In genomic region chr16:648071-648785, GRCh38 we compare ENCODE assay signal across 5 cellular contexts. TPM values are rescaled to one million over a fixed set of nuclear protein-coding genes. Genes with fewer than 3 reads are reported as not detected.
A peak's percentile ranks its signal among the peaks of the same experiment; 100 is the strongest.
DNase-seq lines count a peak whose midpoint lies in the region; ATAC-seq and TF ChIP-seq lines count a peak whose summit lies in the region.

No MANE protein-coding gene starts in this region.

- no peaks in the 10 kb centered on the region for H3K9me2 ChIP-seq in HCT116 (ENCODE audit: insufficient read depth)

- TF ChIP-seq POLR2A in HCT116 (IDR thresholded peaks at IDR 0.05; ENCODE audit: borderline replicate concordance, extremely low read depth, insufficient read depth, insufficient read length): no peak

- H3K9me3 ChIP-seq in HCT116 (ENCODE audit: control insufficient read depth in 1 of 2, insufficient read depth in 1 of 2, low read depth in 1 of 2, low read length in 2 of 2): no peaks in the 10 kb centered on the region
- H3K9me3 ChIP-seq in endocrine pancreas (ENCODE audit: control insufficient read depth, low read length): no peaks in the 10 kb centered on the region
- no peaks in the 10 kb centered on the region for H3K9me3 ChIP-seq in skeletal muscle satellite cell (replicated peaks; ENCODE audit: low read length)

- H3K4me2 ChIP-seq in HCT116 (ENCODE audit: low read length): peak overlapping the region; percentile 84
- peak overlapping the region; percentile 95 for H3K4me2 ChIP-seq in skeletal muscle satellite cell (ENCODE audit: low read length)

- CTCF ChIA-PET in HCT116 (lab: Charles Lee): interaction anchor here (0.7 to 2.3 kb wide), 3 partner anchors 12 to 55 kb away, joined by 4 to 13 read pairs (median 5); no protein-coding TSS in a partner anchor

- no peaks in the 10 kb centered on the region for H4K20me1 ChIP-seq in HCT116 (ENCODE audit: insufficient read depth)

- H3K36me3 ChIP-seq in HCT116 (ENCODE audit: control insufficient read depth in 1 of 2, insufficient read depth in 2 of 2, low read length in 2 of 2) (no peaks in the 10 kb centered on the region), endocrine pancreas (ENCODE audit: control insufficient read depth, insufficient read depth, low read length) (no peaks in the 10 kb centered on the region), skeletal muscle satellite cell (ENCODE audit: insufficient read depth, low read length) (no peaks in the 10 kb centered on the region)

- TSS peak; percentile 83 for BruUV-seq in HCT116 (replicated peaks; lab: Mats Ljungman, UMichigan)

- intact Hi-C loops in HCT116 (cut with micrococcal nuclease): no loop called here

- H3K27me3 ChIP-seq in HCT116 (ENCODE audit: insufficient read depth, low read length): no peaks in the 10 kb centered on the region
- no peaks in the 10 kb centered on the region for H3K27me3 ChIP-seq in endocrine pancreas (ENCODE audit: control insufficient read depth, insufficient read depth, low read length)
- H3K27me3 ChIP-seq in skeletal muscle satellite cell (ENCODE audit: control insufficient read depth, insufficient read depth, low read length): no peaks in the 10 kb centered on the region

- H3K27ac ChIP-seq in HCT116 (ENCODE audit: low read depth, low read length): peak overlapping the region; percentile 96

- no peak overlapping the region for H2AFZ ChIP-seq in HCT116 (ENCODE audit: low read depth, low read length, poor library complexity, severe bottlenecking)

- RAD21 ChIA-PET in HCT116 (lab: Charles Lee; ENCODE audit: low non-redundant PET in 1 of 2, low total read pairs in 2 of 2, uncharacterized antibody in 2 of 2, unreplicated experiment in 2 of 2): no interaction called here

- POLR2A ChIA-PET in HCT116 (lab: Charles Lee): no interaction called here

- H3K4me3 ChIP-seq in HCT116 (replicated peaks in 1 of 2; ENCODE audit: low read depth in 1 of 2, low read length in 2 of 2): peak overlapping the region; percentile 64 to 68
- peak overlapping the region; percentile 38 for H3K4me3 ChIP-seq in endocrine pancreas (ENCODE audit: control insufficient read depth, insufficient read depth, low read length)
- H3K4me3 ChIP-seq in skeletal muscle satellite cell (ENCODE audit: low read length): peak overlapping the region; percentile 77

- ATAC-seq in HCT116: peak; percentile 47

- DNase-seq in HCT116 (ENCODE audit: low read depth, low spot score): no peak
- peak; percentile 77 for DNase-seq in RKO (ENCODE audit: low spot score)
- DNase-seq in foreskin melanocyte: no peak

- peak overlapping the region; percentile 82 for H3K9ac ChIP-seq in HCT116 (ENCODE audit: low read length)
- H3K9ac ChIP-seq in endocrine pancreas (ENCODE audit: control insufficient read depth, insufficient read depth, low read length): peak overlapping the region; percentile 71
- H3K9ac ChIP-seq in skeletal muscle satellite cell (ENCODE audit: low read depth, low read length): peak overlapping the region; percentile 94

- peak; percentile 40 to 59 (median 53); a peak in 4 of 6 replicates for TF ChIP-seq CTCF in HCT116 (IDR thresholded peaks at IDR 0.05 in 2 of 3, conservative IDR thresholded peaks at IDR 0.05 in 1 of 3; ENCODE audit: borderline replicate concordance in 1 of 3, insufficient read depth in 1 of 3, low read depth in 2 of 3, low read length in 2 of 3)

- H3K4me1 ChIP-seq in HCT116 (ENCODE audit: control insufficient read depth in 1 of 2, insufficient read depth in 2 of 2, low read length in 2 of 2) (peaks cover 19 to 47% of the 10 kb centered on the region in 2 experiments), endocrine pancreas (ENCODE audit: control insufficient read depth, insufficient read depth, low read length) (no peaks in the 10 kb centered on the region), skeletal muscle satellite cell (ENCODE audit: control insufficient read depth, insufficient read depth, low read length) (peaks cover 21% of the 10 kb centered on the region)

- H3K79me2 ChIP-seq in HCT116 (ENCODE audit: insufficient read depth, low read length): peaks cover 34% of the 10 kb centered on the region

- peak; percentile 35 for TF ChIP-seq RAD21 in HCT116 (IDR thresholded peaks at IDR 0.05; ENCODE audit: low read depth)

TF ChIP-seq in HCT116, 20 proteins besides CTCF, POLR2A, EP300 and RAD21:
- TF ChIP-seq JUND (IDR thresholded peaks at IDR 0.05) (no peak), YY1 (IDR thresholded peaks at IDR 0.05; ENCODE audit: extremely low read depth, insufficient replicate concordance, low read depth, low read length) (peak; percentile 70), ATF3 (IDR thresholded peaks at IDR 0.05) (no peak), ZFX (IDR thresholded peaks at IDR 0.05) (no peak), POLR2AphosphoS5 (IDR thresholded peaks at IDR 0.05; ENCODE audit: low read depth, low read length) (peak; percentile 37; the same call in 1 of the 2 replicates)

RNA-seq across cellular contexts. Expression of gene WDR90, which starts 0.9 kb away (rescaled TPM):
- 73.7 TPM for total RNA-seq in HCT116 (2021; ENCODE audit: unreplicated experiment)
- polyA plus RNA-seq in HCT116 (2012): 45.4 and 47.6 TPM in 2 replicates
- total RNA-seq in skeletal muscle satellite cell (2012; rRNA removed): 12.4 and 19.9 TPM in 2 replicates

RNA-seq across cellular contexts. Expression of gene MCRIP2, which starts 6.6 kb away (rescaled TPM):
- total RNA-seq in HCT116 (2021; ENCODE audit: unreplicated experiment): 34.9 TPM
- polyA plus RNA-seq in HCT116 (2012): 36.7 and 37.1 TPM in 2 replicates
- 24.3 and 24.7 TPM in 2 replicates for total RNA-seq in skeletal muscle satellite cell (2012; rRNA removed)

RNA-seq across cellular contexts. Expression of gene METTL26, which starts 12.1 kb away (rescaled TPM):
- total RNA-seq in HCT116 (2021; ENCODE audit: unreplicated experiment): 85.7 TPM
- 120 and 130 TPM in 2 replicates for polyA plus RNA-seq in HCT116 (2012)
- 136 and 158 TPM in 2 replicates for total RNA-seq in skeletal muscle satellite cell (2012; rRNA removed)

RNA-seq across cellular contexts. Expression of gene WFIKKN1, which starts 17.4 kb away (rescaled TPM):
- total RNA-seq in HCT116 (2021; ENCODE audit: unreplicated experiment): 0.47 TPM
- polyA plus RNA-seq in HCT116 (2012): 0.17 and 0.26 TPM in 2 replicates
- total RNA-seq in skeletal muscle satellite cell (2012; rRNA removed): under 0.01 and 0.25 TPM in 2 replicates

RNA-seq across cellular contexts. Expression of gene RHOT2, which starts 19.7 kb away (rescaled TPM):
- 98.5 TPM for total RNA-seq in HCT116 (2021; ENCODE audit: unreplicated experiment)
- polyA plus RNA-seq in HCT116 (2012): 62.9 and 63.5 TPM in 2 replicates
- total RNA-seq in skeletal muscle satellite cell (2012; rRNA removed): 45.4 and 53.1 TPM in 2 replicates
